In the genomic region with DNA sequence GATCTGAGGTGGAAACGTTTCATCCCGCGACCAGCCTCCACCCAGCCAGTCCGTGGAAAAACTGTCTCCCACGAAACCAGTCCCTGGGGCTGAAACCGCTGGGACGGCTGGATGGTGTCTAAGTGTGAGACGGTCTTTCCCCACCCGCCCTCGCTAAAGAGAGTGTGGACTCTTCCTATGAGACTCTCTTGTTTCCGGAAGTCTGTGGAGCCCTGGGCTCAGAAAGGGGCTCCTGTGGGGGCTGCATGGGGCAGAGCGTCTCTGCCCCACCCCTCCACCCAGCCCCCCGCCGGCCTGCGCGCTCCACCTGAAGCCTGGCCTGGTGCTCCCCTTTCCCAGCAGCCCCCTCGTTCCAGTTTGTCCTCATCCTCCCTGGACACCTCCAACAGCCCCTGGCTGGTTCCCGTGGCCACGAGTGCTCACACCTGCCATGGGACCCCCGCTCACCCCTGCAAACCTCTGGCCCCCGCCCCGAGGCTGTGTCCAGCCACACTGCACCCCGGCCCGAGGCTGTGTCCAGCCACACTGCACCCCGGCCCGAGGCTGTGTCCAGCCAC, we compare ENCODE assay signal across 18 cellular contexts. TPM values are rescaled to one million over a fixed set of nuclear protein-coding genes. Genes with fewer than 3 reads are reported as not detected.
A peak's percentile ranks its signal among the peaks of the same experiment; 100 is the strongest.
DNase-seq lines count a peak whose midpoint lies in the region; ATAC-seq and TF ChIP-seq lines count a peak whose summit lies in the region.
"Had no signal": no experiment of that assay in that cellular context is flagged by ENCODE, and none has a peak within 500 bp of the region (broad histone marks: within the 10 kb centered on the region; RNA-seq: fewer than 3 reads in every experiment).

No MANE protein-coding gene starts in this region.

- H3K27ac Mint-ChIP-seq in Caco-2 (ENCODE audit: unreplicated experiment), result no peak overlapping the region

- intact Hi-C loops in Caco-2 (cut with micrococcal nuclease; ENCODE audit: unreplicated experiment) (no loop called here), sciatic nerve (cut with DNase I) (no loop called here), PC-9 (cut with micrococcal nuclease; ENCODE audit: unreplicated experiment) (no loop called here)

- H3K4me3 Mint-ChIP-seq in Caco-2 (ENCODE audit: unreplicated experiment), result peak overlapping the region; percentile 48

- no peaks in the 10 kb centered on the region for H3K36me3 ChIP-seq in BLaER1 treated with 17β-estradiol and CSF1 and Interleukin-3, amounts not matched to agents 10 nM and 100 nM
- no peaks in the 10 kb centered on the region for H3K36me3 ChIP-seq in Caco-2 (ENCODE audit: control insufficient read depth, insufficient read depth, low read length)
- no peaks in the 10 kb centered on the region for H3K36me3 ChIP-seq in iPS-18a (ENCODE audit: control insufficient read depth, low read depth, low read length)
- no peaks in the 10 kb centered on the region for H3K36me3 ChIP-seq in PC-9 (ENCODE audit: low read depth)
- H3K36me3 ChIP-seq: SJSA1 had no signal

- no peak overlapping the region for H3K4me3 ChIP-seq in BLaER1 treated with 17β-estradiol and CSF1 and Interleukin-3, amounts not matched to agents 10 nM and 100 nM
- H3K4me3 ChIP-seq in Caco-2 (ENCODE audit: low read depth, low read length) (no peak overlapping the region), iPS-18a (ENCODE audit: low read length) (no peak overlapping the region), PC-9 (no peak overlapping the region)
- H3K4me3 ChIP-seq: K562, SJSA1 had no signal

- H3K9me3 Mint-ChIP-seq in Caco-2 (ENCODE audit: unreplicated experiment), result no peaks in the 10 kb centered on the region

- no peak overlapping the region for H2AFZ ChIP-seq in PC-9

- peaks cover under 1% of the 10 kb centered on the region for H3K27me3 Mint-ChIP-seq in Caco-2 (ENCODE audit: insufficient read depth, unreplicated experiment)

- no peak for ATAC-seq in sciatic nerve
- no peak for ATAC-seq in GM21786 (IDR thresholded peaks at IDR 0.05; ENCODE audit: unreplicated experiment)
- ATAC-seq in HG03439 (IDR thresholded peaks at IDR 0.05; ENCODE audit: unreplicated experiment), result no peak
- ATAC-seq: K562 had no signal

- DNase-seq in Caco-2, result peak in 1 of 2 experiments; percentile 18
- DNase-seq in sciatic nerve (ENCODE audit: low spot score), result peak; percentile 47
- DNase-seq in PC-9, result no peak
- DNase-seq: C1 segment of cervical spinal cord, DMS 273 treated with DMSO at 0.1 percent for 48 hours, GDM1, NCI-H1105 treated with DMSO at 0.1 percent for 48 hours, NCI-H1694, NCI-H2081 treated with DMSO at 0.1 percent for 48 hours, NCI-H774, OCI-M1 had no signal

- H3K9me2 ChIP-seq in PC-9 (ENCODE audit: insufficient read depth), result no peaks in the 10 kb centered on the region

- POLR2A ChIA-PET in Caco-2 (lab: Charles Lee) (no interaction called here), PC-9 (lab: Charles Lee; ENCODE audit: unreplicated experiment) (no interaction called here)

- H4K20me1 ChIP-seq in BLaER1 treated with 17β-estradiol and CSF1 and Interleukin-3, amounts not matched to agents 10 nM and 100 nM, result peaks cover 0 to 59% (median 26%) of the 10 kb centered on the region in 11 experiments; a peak in 16 of 22 replicates
- no peaks in the 10 kb centered on the region for H4K20me1 ChIP-seq in PC-9 (ENCODE audit: insufficient read depth)

- H3K79me2 ChIP-seq in PC-9 (ENCODE audit: low read depth), result no peaks in the 10 kb centered on the region

- CTCF ChIA-PET in Caco-2 (lab: Charles Lee), result no interaction called here
- CTCF ChIA-PET in PC-9 (lab: Charles Lee), result no interaction called here

- no peaks in the 10 kb centered on the region for H3K36me3 Mint-ChIP-seq in Caco-2 (ENCODE audit: insufficient read depth, unreplicated experiment)

- no peak overlapping the region for H3K27ac ChIP-seq in BLaER1 treated with 17β-estradiol and CSF1 and Interleukin-3, amounts not matched to agents 10 nM and 100 nM
- no peak overlapping the region for H3K27ac ChIP-seq in iPS-18a (ENCODE audit: low read length)
- no peak overlapping the region for H3K27ac ChIP-seq in PC-9
- H3K27ac ChIP-seq: SJSA1 had no signal

- no TSS peak for BruUV-seq in Caco-2 (replicated peaks; lab: Mats Ljungman, UMichigan)
- no TSS peak for BruUV-seq in PC-9 (replicated peaks; lab: Mats Ljungman, UMichigan)

- no peaks in the 10 kb centered on the region for H3K4me1 Mint-ChIP-seq in Caco-2 (ENCODE audit: low read depth, unreplicated experiment)

- peaks cover 35 to 82% (median 72%) of the 10 kb centered on the region in 10 experiments for H3K4me1 ChIP-seq in BLaER1 treated with 17β-estradiol and CSF1 and Interleukin-3, amounts not matched to agents 10 nM and 100 nM
- H3K4me1 ChIP-seq in Caco-2, result peaks cover 10% of the 10 kb centered on the region
- H3K4me1 ChIP-seq in iPS-18a (ENCODE audit: control insufficient read depth, low read depth, low read length), result peaks cover 3% of the 10 kb centered on the region
- H3K4me1 ChIP-seq in PC-9 (replicated peaks; ENCODE audit: insufficient read depth), result no peaks in the 10 kb centered on the region
- H3K4me1 ChIP-seq: SJSA1 had no signal

- H3F3A ChIP-seq in PC-9 (ENCODE audit: insufficient read depth, low read depth), result no peaks in the 10 kb centered on the region

- H3K4me2 ChIP-seq in BLaER1 treated with 17β-estradiol and CSF1 and Interleukin-3, amounts not matched to agents 10 nM and 100 nM, result peak overlapping the region in 9 of 11 experiments; percentile 9 to 86 (median 64); a peak in 16 of 22 replicates
- no peak overlapping the region for H3K4me2 ChIP-seq in PC-9

- H3K27me3 ChIP-seq in BLaER1 treated with 17β-estradiol and CSF1 and Interleukin-3, amounts not matched to agents 10 nM and 100 nM, result peaks cover 25 to 72% (median 42%) of the 10 kb centered on the region in 11 experiments
- H3K27me3 ChIP-seq in Caco-2 (replicated peaks; ENCODE audit: control insufficient read depth, insufficient read depth, low read length), result no peaks in the 10 kb centered on the region
- peaks cover 3% of the 10 kb centered on the region for H3K27me3 ChIP-seq in iPS-18a (ENCODE audit: control insufficient read depth, insufficient read depth, low read length)
- H3K27me3 ChIP-seq in PC-9 (ENCODE audit: insufficient read depth, low read depth), result peaks cover 7% of the 10 kb centered on the region; the same call in 1 of the 2 replicates
- H3K27me3 ChIP-seq: SJSA1 had no signal

- no peak overlapping the region for H3K9ac ChIP-seq in BLaER1 treated with 17β-estradiol and CSF1 and Interleukin-3, amounts not matched to agents 10 nM and 100 nM
- H3K9ac ChIP-seq in iPS-18a (ENCODE audit: low read length), result peak overlapping the region; percentile 22

- TF ChIP-seq CTCF in Caco-2 (IDR thresholded peaks at IDR 0.05; ENCODE audit: insufficient read depth in 1 of 2, low read depth in 1 of 2, low read length in 1 of 2, severe bottlenecking in 1 of 2, unreplicated experiment in 1 of 2), result no peak
- no peak for TF ChIP-seq CTCF in PC-9 (conservative IDR thresholded peaks at IDR 0.05)

- H3K9me3 ChIP-seq in BLaER1 treated with 17β-estradiol and CSF1 and Interleukin-3, amounts not matched to agents 10 nM and 100 nM (replicated peaks in 1 of 11), result no peaks in the 10 kb centered on the region
- H3K9me3 ChIP-seq in Caco-2 (no peaks in the 10 kb centered on the region), iPS-18a (ENCODE audit: control insufficient read depth, low read depth, low read length) (no peaks in the 10 kb centered on the region), PC-9 (ENCODE audit: insufficient read depth, low read depth) (no peaks in the 10 kb centered on the region)
- H3K9me3 ChIP-seq: SJSA1 had no signal

RNA-seq across cellular contexts. Expression of gene CFAP46, which starts 28.7 kb away (rescaled TPM):
- total RNA-seq in Caco-2 (2022) (1.0 TPM in 1 of 2 replicates, not detected in the other), sciatic nerve (1.1 TPM), PC-9 (2021) (not detected in 2 replicates)
- total RNA-seq: K562, RPMI7951 had no signal
